ENCODE assay signal across 13 cellular contexts in genomic region chr16:78709137-78709871, GRCh38.
"Had no signal": no experiment of that assay in that cellular context is flagged by ENCODE, and none has a peak within 500 bp of the region (broad histone marks: within the 10 kb centered on the region; RNA-seq: fewer than 3 reads in every experiment).

No MANE protein-coding gene starts in this region.

- ATAC-seq: stimulated activated naive B cell treated with anti-CD40 and anti-IgM and Interleukin-4, amounts not matched to agents 10 μg/mL and 1 μg/mL and 100 μg/mL, for 72 hours had no signal

- H3K79me2 ChIP-seq: parathyroid adenoma had no signal

- H3K4me1 ChIP-seq: ascending aorta, parathyroid adenoma, tibial artery, vagina had no signal

- DNase-seq: activated CD4-positive, CD25-positive, alpha-beta regulatory T cell; activated naive CD4-positive, alpha-beta T cell treated with anti-CD3 and anti-CD28 coated beads, Interleukin-2, amount 10 ng/mL, durations not matched to agents 7 days and 5 days; foreskin fibroblast; hippocampal formation; stimulated activated CD4-positive, alpha-beta T cell treated with anti-CD3 and anti-CD28 coated beads, Interleukin-4, amount 100 ng/mL, for 1 hour; stimulated activated naive B cell treated with anti-CD40 and anti-IgM and Interleukin-4, amounts not matched to agents 10 μg/mL and 1 μg/mL and 100 μg/mL, for 72 hours; SW 1271; tibial artery had no signal

- H3K9ac ChIP-seq: parathyroid adenoma had no signal

- H3K36me3 Mint-ChIP-seq: activated naive CD4-positive, alpha-beta T cell treated with anti-CD3 and anti-CD28 coated beads, Interleukin-2, amount 10 ng/mL, durations not matched to agents 7 days and 5 days had no signal

- H3K36me3 ChIP-seq: ascending aorta, tibial artery, vagina had no signal

- H3K27ac ChIP-seq: ascending aorta, parathyroid adenoma, tibial artery, vagina had no signal

- H3K4me3 Mint-ChIP-seq: activated naive CD4-positive, alpha-beta T cell treated with anti-CD3 and anti-CD28 coated beads, Interleukin-2, amount 10 ng/mL, durations not matched to agents 7 days and 5 days; stimulated activated naive B cell treated with anti-CD40 and anti-IgM and Interleukin-4, amounts not matched to agents 10 μg/mL and 1 μg/mL and 100 μg/mL, for 72 hours had no signal

- FAIRE-seq: endothelial cell of umbilical vein, TTC549 had no signal

- H3K27me3 ChIP-seq: ascending aorta, tibial artery, vagina had no signal

- H3K27ac Mint-ChIP-seq: activated naive CD4-positive, alpha-beta T cell treated with anti-CD3 and anti-CD28 coated beads, Interleukin-2, amount 10 ng/mL, durations not matched to agents 7 days and 5 days; stimulated activated naive B cell treated with anti-CD40 and anti-IgM and Interleukin-4, amounts not matched to agents 10 μg/mL and 1 μg/mL and 100 μg/mL, for 72 hours had no signal

- H3K27me3 Mint-ChIP-seq: activated naive CD4-positive, alpha-beta T cell treated with anti-CD3 and anti-CD28 coated beads, Interleukin-2, amount 10 ng/mL, durations not matched to agents 7 days and 5 days; stimulated activated naive B cell treated with anti-CD40 and anti-IgM and Interleukin-4, amounts not matched to agents 10 μg/mL and 1 μg/mL and 100 μg/mL, for 72 hours had no signal

- H3K4me3 ChIP-seq: ascending aorta, tibial artery, vagina had no signal

- H2AFZ ChIP-seq: parathyroid adenoma had no signal
